22 cellular contexts compared by ENCODE assay signal in genomic region chr9:36677611-36678010, GRCh38.
"Had no signal": no experiment of that assay in that cellular context is flagged by ENCODE, and none has a peak within 500 bp of the region (broad histone marks: within the 10 kb centered on the region; RNA-seq: fewer than 3 reads in every experiment).

No MANE protein-coding gene starts in this region.

- H3K9me3 ChIP-seq: colonic mucosa, neutrophil, tibial artery had no signal

- H3K4me3 ChIP-seq: colonic mucosa, dorsolateral prefrontal cortex, esophagus muscularis mucosa, left ventricle myocardium inferior, ovary, tibial artery had no signal

- DNase-seq: activated CD4-positive, alpha-beta T cell treated with anti-CD3 and anti-CD28 coated beads, Interleukin-2, amount 50 U/mL, for 1 hour; activated CD4-positive, CD25-positive, alpha-beta regulatory T cell treated with anti-CD3 and anti-CD28 coated beads, Interleukin-2, amount 50 U/mL, for 72 hours; activated CD8-positive, alpha-beta T cell treated with anti-CD3 and anti-CD28 coated beads, Interleukin-2, amount 10 ng/mL, durations not matched to agents 7 days and 5 days; activated naive CD4-positive, alpha-beta T cell treated with anti-CD3 and anti-CD28 coated beads for 36 hours; activated naive CD8-positive, alpha-beta T cell treated with anti-CD3 and anti-CD28 coated beads, Interleukin-2, amount 10 ng/mL, durations not matched to agents 7 days and 5 days; activated T-cell treated with anti-CD3 and anti-CD28 coated beads, Interleukin-2, amount 50 U/mL, for 1 hour; amniotic stem cell; colonic mucosa; dorsolateral prefrontal cortex; effector memory CD8-positive, alpha-beta T cell; hypothalamus; left ventricle myocardium inferior; naive thymus-derived CD4-positive, alpha-beta T cell; ovary; right cardiac atrium; stimulated activated CD4-positive, alpha-beta T cell treated with anti-CD3 and anti-CD28 coated beads, Interleukin-4, amount 100 ng/mL, for 24 hours; tibial artery; WERI-Rb-1 had no signal

- FAIRE-seq: bronchial epithelial cell, frontal cortex had no signal

- H3K36me3 ChIP-seq: colonic mucosa, esophagus muscularis mucosa, left ventricle myocardium inferior, ovary, tibial artery had no signal

- H3K27ac ChIP-seq: colonic mucosa, dorsolateral prefrontal cortex, esophagus muscularis mucosa, left ventricle myocardium inferior, neutrophil, ovary, tibial artery, WERI-Rb-1 had no signal

- H3K27me3 ChIP-seq: colonic mucosa, esophagus muscularis mucosa, neutrophil, ovary, tibial artery had no signal

- ATAC-seq: activated CD8-positive, alpha-beta T cell treated with anti-CD3 and anti-CD28 coated beads, Interleukin-2, amount 10 ng/mL, durations not matched to agents 7 days and 5 days; effector memory CD8-positive, alpha-beta T cell; naive thymus-derived CD4-positive, alpha-beta T cell; right cardiac atrium had no signal

- H3K4me1 ChIP-seq: colonic mucosa, esophagus muscularis mucosa, left ventricle myocardium inferior, tibial artery had no signal
